1 cellular context compared by ENCODE assay signal in genomic region chr22:37733625-37734401, GRCh38.
TF ChIP-seq lines count a peak whose summit lies in the region.

No MANE protein-coding gene starts in this region.

TF ChIP-seq in HepG2, 621 proteins besides CTCF, POLR2A, EP300 and RAD21 (continued from another document and continues in another):
- TF ChIP-seq ZBTB49 (CRISPR knock-in tag; IDR thresholded peaks at IDR 0.05; ENCODE audit: borderline replicate concordance) (no peak), AGO1 (IDR thresholded peaks at IDR 0.05; ENCODE audit: low read depth, low read length, poor library complexity, severe bottlenecking) (no peak), ZC3H13 (CRISPR knock-in tag; IDR thresholded peaks at IDR 0.05) (no peak), TBL1XR1 (IDR thresholded peaks at IDR 0.05; ENCODE audit: borderline replicate concordance, low read length, partially characterized antibody) (no peak), ZKSCAN1 (IDR thresholded peaks at IDR 0.05; ENCODE audit: low read length) (no peak), ZNF549 (CRISPR knock-in tag; IDR thresholded peaks at IDR 0.05) (no peak), ZMAT3 (CRISPR knock-in tag; conservative IDR thresholded peaks at IDR 0.05) (no peak), ZBTB42 (CRISPR knock-in tag; IDR thresholded peaks at IDR 0.05) (no peak), ELF3 (CRISPR knock-in tag; IDR thresholded peaks at IDR 0.05) (no peak), TCF7 (IDR thresholded peaks at IDR 0.05; ENCODE audit: low read depth) (0 out of 2 replicates have a peak, but pooled peaks have one; percentile 21), PCBP2 (optimal IDR thresholded peaks at IDR 0.05; ENCODE audit: low read depth, low read length, poor library complexity, severe bottlenecking) (no peak), KLF16 (CRISPR knock-in tag; IDR thresholded peaks at IDR 0.05) (no peak), ZNF615 (CRISPR knock-in tag; IDR thresholded peaks at IDR 0.05; ENCODE audit: borderline replicate concordance) (no peak), YEATS4 (CRISPR knock-in tag; IDR thresholded peaks at IDR 0.05; ENCODE audit: borderline replicate concordance) (0 out of 2 replicates have a peak, but pooled peaks have one; percentile 10), NR1H2 (CRISPR knock-in tag; IDR thresholded peaks at IDR 0.05; ENCODE audit: borderline replicate concordance, low read depth) (no peak), MAFK (conservative IDR thresholded peaks at IDR 0.05 in 1 of 2, IDR thresholded peaks at IDR 0.05 in 1 of 2; ENCODE audit: low read length in 2 of 2) (no peak), ZNF207 (IDR thresholded peaks at IDR 0.05; ENCODE audit: borderline replicate concordance) (no peak), ZFYVE20 (CRISPR knock-in tag; IDR thresholded peaks at IDR 0.05; ENCODE audit: borderline replicate concordance, low read depth) (no peak), ATF4 (CRISPR knock-in tag; IDR thresholded peaks at IDR 0.05) (no peak), SNAPC5 (CRISPR knock-in tag; IDR thresholded peaks at IDR 0.05; ENCODE audit: borderline replicate concordance) (no peak), IKZF4 (CRISPR knock-in tag; IDR thresholded peaks at IDR 0.05; ENCODE audit: borderline replicate concordance, low read depth, not compliant biosample characterization) (no peak), HES4 (CRISPR knock-in tag; IDR thresholded peaks at IDR 0.05; ENCODE audit: borderline replicate concordance) (no peak), CCAR2 (optimal IDR thresholded peaks at IDR 0.05; ENCODE audit: low read depth, low read length) (no peak), CEBPB (IDR thresholded peaks at IDR 0.05; ENCODE audit: borderline replicate concordance, low read depth, low read length) (no peak), ZBTB1 (CRISPR knock-in tag; IDR thresholded peaks at IDR 0.05; ENCODE audit: borderline replicate concordance) (no peak), ZNF24 (IDR thresholded peaks at IDR 0.05) (no peak), ZNF883 (CRISPR knock-in tag; IDR thresholded peaks at IDR 0.05; ENCODE audit: not compliant biosample characterization) (no peak), ELF4 (CRISPR knock-in tag; IDR thresholded peaks at IDR 0.05; ENCODE audit: borderline replicate concordance) (no peak), ZNF614 (CRISPR knock-in tag; IDR thresholded peaks at IDR 0.05; ENCODE audit: borderline replicate concordance) (no peak), ZBTB40 (IDR thresholded peaks at IDR 0.05) (no peak), ZBTB40 (CRISPR knock-in tag; IDR thresholded peaks at IDR 0.05) (no peak), HNRNPLL (IDR thresholded peaks at IDR 0.05; ENCODE audit: low read depth, low read length, poor library complexity, severe bottlenecking) (no peak), ZIK1 (CRISPR knock-in tag; IDR thresholded peaks at IDR 0.05; ENCODE audit: borderline replicate concordance, low read depth) (0 out of 2 replicates have a peak, but pooled peaks have one; percentile 9), ZMYM3 (CRISPR knock-in tag; IDR thresholded peaks at IDR 0.05) (0 out of 2 replicates have a peak, but pooled peaks have one; percentile 35), ZNF460 (CRISPR knock-in tag; IDR thresholded peaks at IDR 0.05; ENCODE audit: borderline replicate concordance) (peak; percentile 90), JUND (CRISPR knock-in tag; IDR thresholded peaks at IDR 0.05) (no peak), ZNF251 (CRISPR knock-in tag; IDR thresholded peaks at IDR 0.05) (no peak), MZF1 (CRISPR knock-in tag; IDR thresholded peaks at IDR 0.05; ENCODE audit: borderline replicate concordance) (no peak), ZBTB37 (CRISPR knock-in tag; IDR thresholded peaks at IDR 0.05) (no peak), CHCHD3 (CRISPR knock-in tag; IDR thresholded peaks at IDR 0.05) (no peak), ZGPAT (CRISPR knock-in tag; IDR thresholded peaks at IDR 0.05) (no peak), ZNF44 (CRISPR knock-in tag; IDR thresholded peaks at IDR 0.05) (no peak), DMAP1 (CRISPR knock-in tag; IDR thresholded peaks at IDR 0.05) (no peak), TCF12 (IDR thresholded peaks at IDR 0.05) (no peak), TCF12 (CRISPR knock-in tag; IDR thresholded peaks at IDR 0.05) (no peak), ZNF124 (CRISPR knock-in tag; IDR thresholded peaks at IDR 0.05) (no peak), HIVEP1 (CRISPR knock-in tag; IDR thresholded peaks at IDR 0.05) (no peak), AKNA (CRISPR knock-in tag; IDR thresholded peaks at IDR 0.05; ENCODE audit: borderline replicate concordance) (no peak), ZFP82 (CRISPR knock-in tag; IDR thresholded peaks at IDR 0.05; ENCODE audit: borderline replicate concordance) (no peak)
